In genomic region chr4:47122592-47123291, GRCh38 we compare ENCODE assay signal across 8 cellular contexts.
DNase-seq lines count a peak whose midpoint lies in the region; ATAC-seq and TF ChIP-seq lines count a peak whose summit lies in the region.

No MANE protein-coding gene starts in this region.

- ATAC-seq in GM23338: peak; percentile 91

- peak overlapping the region; percentile 77; the same call in 1 of the 2 replicates for H2AFZ ChIP-seq in GM23338

- in situ Hi-C loops in KBM-7 (cut with MboI; ENCODE audit: low pct_unique_long_range_greater_than_20kb, low sequenced_read_pairs): no loop called here

- intact Hi-C loops in posterior cingulate gyrus (cut with DNase I): loop anchor here (5.0 kb wide), 2 partner anchors 190 to 280 kb away; no protein-coding TSS in a partner anchor

- no peak overlapping the region for H3K27ac Mint-ChIP-seq in GM23338
- H3K27ac Mint-ChIP-seq in activated naive CD4-positive, alpha-beta T cell treated with anti-CD3 and anti-CD28 coated beads, Interleukin-2, amount 10 ng/mL, durations not matched to agents 7 days and 5 days: no peak overlapping the region

- no peaks in the 10 kb centered on the region for H3K36me3 ChIP-seq in GM23338 (ENCODE audit: insufficient read depth)

- no peaks in the 10 kb centered on the region for H4K20me1 ChIP-seq in GM23338 (replicated peaks; ENCODE audit: insufficient read depth)

- peak; percentile 87 to 92 for TF ChIP-seq CTCF in GM23338 (conservative IDR thresholded peaks at IDR 0.05; ENCODE audit: low read depth in 2 of 2)

- H3K27me3 Mint-ChIP-seq in GM23338 (ENCODE audit: insufficient read depth, low read depth, poor library complexity): no peaks in the 10 kb centered on the region
- H3K27me3 Mint-ChIP-seq in activated naive CD4-positive, alpha-beta T cell treated with anti-CD3 and anti-CD28 coated beads, Interleukin-2, amount 10 ng/mL, durations not matched to agents 7 days and 5 days: no peaks in the 10 kb centered on the region

- DNase-seq in NCI-H2107 treated with DMSO at 0.1 percent for 48 hours (lab: John Stamatoyannopoulos, UW; ENCODE audit: unreplicated experiment) (peak; percentile 29), NCI-H2107 (lab: John Stamatoyannopoulos, UW) (no peak), GM23338 (ENCODE audit: low spot score) (peak; percentile 86), KBM-7 (peak; percentile 82), RPMI7951 (ENCODE audit: low read depth) (peak; percentile 21), glomerular visceral epithelial cell (ENCODE audit: extremely low spot score) (peak; percentile 81), posterior cingulate gyrus (peak in 8 of 10 donors; percentile 14 to 84 (median 52))
- peak; percentile 63 for DNase-seq in activated naive CD4-positive, alpha-beta T cell treated with anti-CD3 and anti-CD28 coated beads, Interleukin-2, amount 10 ng/mL, durations not matched to agents 7 days and 5 days

- peaks cover 4% of the 10 kb centered on the region; the same call in 1 of the 2 replicates for H3K4me1 ChIP-seq in GM23338 (ENCODE audit: insufficient read depth)

- no peak overlapping the region for H3K4me3 ChIP-seq in GM23338

- no peak overlapping the region for H3K27ac ChIP-seq in GM23338 (ENCODE audit: low read depth)

- H3K4me1 Mint-ChIP-seq in GM23338: no peaks in the 10 kb centered on the region
- H3K4me1 Mint-ChIP-seq in activated naive CD4-positive, alpha-beta T cell treated with anti-CD3 and anti-CD28 coated beads, Interleukin-2, amount 10 ng/mL, durations not matched to agents 7 days and 5 days: no peaks in the 10 kb centered on the region

- no peak overlapping the region for H3K4me2 ChIP-seq in GM23338

- no peaks in the 10 kb centered on the region for H3K27me3 ChIP-seq in GM23338 (ENCODE audit: insufficient read depth)

- no peaks in the 10 kb centered on the region for H3K9me2 ChIP-seq in GM23338 (ENCODE audit: insufficient read depth)

- H3F3A ChIP-seq in GM23338 (replicated peaks; ENCODE audit: low read depth): no peaks in the 10 kb centered on the region

- H3K9me3 Mint-ChIP-seq in GM23338: no peaks in the 10 kb centered on the region
- H3K9me3 Mint-ChIP-seq in activated naive CD4-positive, alpha-beta T cell treated with anti-CD3 and anti-CD28 coated beads, Interleukin-2, amount 10 ng/mL, durations not matched to agents 7 days and 5 days: no peaks in the 10 kb centered on the region

- no peak overlapping the region for H3K4me3 Mint-ChIP-seq in GM23338
- H3K4me3 Mint-ChIP-seq in activated naive CD4-positive, alpha-beta T cell treated with anti-CD3 and anti-CD28 coated beads, Interleukin-2, amount 10 ng/mL, durations not matched to agents 7 days and 5 days: no peak overlapping the region

- H3K79me2 ChIP-seq in GM23338 (replicated peaks; ENCODE audit: insufficient read depth): no peaks in the 10 kb centered on the region

- H3K36me3 Mint-ChIP-seq in GM23338 (ENCODE audit: low read depth): no peaks in the 10 kb centered on the region
- no peaks in the 10 kb centered on the region for H3K36me3 Mint-ChIP-seq in activated naive CD4-positive, alpha-beta T cell treated with anti-CD3 and anti-CD28 coated beads, Interleukin-2, amount 10 ng/mL, durations not matched to agents 7 days and 5 days

- CTCF ChIA-PET in activated naive CD4-positive, alpha-beta T cell treated with anti-CD3 and anti-CD28 coated beads, Interleukin-2, amount 10 ng/mL, durations not matched to agents 7 days and 5 days (lab: Charles Lee): interaction anchor here (0.6 to 1.8 kb wide), 7 partner anchors 8 to 809 kb away, joined by 3 to 7 read pairs (median 3); no protein-coding TSS in a partner anchor

TF ChIP-seq in GM23338, 12 proteins besides CTCF, POLR2A, EP300 and RAD21 (continues in another document):
- no peak for TF ChIP-seq JUNB (IDR thresholded peaks at IDR 0.05; ENCODE audit: unreplicated experiment)
- TF ChIP-seq STAT1 (IDR thresholded peaks at IDR 0.05; ENCODE audit: unreplicated experiment): no peak
- TF ChIP-seq REST (IDR thresholded peaks at IDR 0.05; ENCODE audit: unreplicated experiment): no peak
- TF ChIP-seq ETS1 (IDR thresholded peaks at IDR 0.05): no peak
- no peak for TF ChIP-seq ZNF331 (CRISPR knock-in tag; IDR thresholded peaks at IDR 0.05; ENCODE audit: low read depth)
- TF ChIP-seq CREB1 (CRISPR knock-in tag; IDR thresholded peaks at IDR 0.05; ENCODE audit: low read depth): no peak
- no peak for TF ChIP-seq EZH2phosphoT487 (IDR thresholded peaks at IDR 0.05; ENCODE audit: unreplicated experiment)
- no peak for TF ChIP-seq ZNF114 (CRISPR knock-in tag; IDR thresholded peaks at IDR 0.05)
- no peak for TF ChIP-seq NANOG (IDR thresholded peaks at IDR 0.05; ENCODE audit: borderline replicate concordance)
